Comparison of ENCODE assay signal across 8 cellular contexts in genomic region chr9:136996361-136997281, GRCh38. TPM values are rescaled to one million over a fixed set of nuclear protein-coding genes. Genes with fewer than 3 reads are reported as not detected.
DNase-seq lines count a peak whose midpoint lies in the region; ATAC-seq, FAIRE-seq and TF ChIP-seq lines count a peak whose summit lies in the region.
"Had no signal": no experiment of that assay in that cellular context is flagged by ENCODE, and none has a peak within 500 bp of the region (broad histone marks: within the 10 kb centered on the region; RNA-seq: fewer than 3 reads in every experiment).

A gene with protein sequence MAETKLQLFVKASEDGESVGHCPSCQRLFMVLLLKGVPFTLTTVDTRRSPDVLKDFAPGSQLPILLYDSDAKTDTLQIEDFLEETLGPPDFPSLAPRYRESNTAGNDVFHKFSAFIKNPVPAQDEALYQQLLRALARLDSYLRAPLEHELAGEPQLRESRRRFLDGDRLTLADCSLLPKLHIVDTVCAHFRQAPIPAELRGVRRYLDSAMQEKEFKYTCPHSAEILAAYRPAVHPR (minus strand): TSS chr9:136996568. CDS start chr9:136996543, 25 bp downstream.

- ATAC-seq in K562 (peak; percentile 59), gastrocnemius medialis (no peak), GM19397 (IDR thresholded peaks at IDR 0.05; ENCODE audit: unreplicated experiment) (no peak)
- ATAC-seq in naive thymus-derived CD4-positive, alpha-beta T cell = no peak

- H3K27ac ChIP-seq in RWPE1 = peak within 1 kb of the TSS; percentile 93
- peak within 1 kb of the TSS; percentile 34; the same call in 1 of the 3 replicates for H3K27ac ChIP-seq in K562 (ENCODE audit: extremely low read depth, low read depth, low read length)
- H3K27ac ChIP-seq in naive thymus-derived CD4-positive, alpha-beta T cell (ENCODE audit: low read depth, low read length) = no peak within 1 kb of the TSS
- no peak within 1 kb of the TSS for H3K27ac ChIP-seq in gastrocnemius medialis
- H3K27ac ChIP-seq: SJSA1 had no signal

- H3K9me3 Mint-ChIP-seq in naive thymus-derived CD4-positive, alpha-beta T cell = no peaks in the 10 kb centered on the region

- DNase-seq in H54 (ENCODE audit: insufficient read length, low spot score) (peak; percentile 99), RWPE1 (ENCODE audit: low spot score) (peak; percentile 80), K562 (ENCODE audit: extremely low read depth in 1 of 4, low spot score in 3 of 4) (peak; percentile 71 to 80 (median 79)), GM10266 (ENCODE audit: extremely low spot score) (no peak), gastrocnemius medialis (no peak)
- DNase-seq in naive thymus-derived CD4-positive, alpha-beta T cell = peak in 5 of 9 donors; percentile 29 to 41 (median 36)

- in situ Hi-C loops in K562 (cut with MboI) (no loop called here), gastrocnemius medialis (cut with MboI; ENCODE audit: low sequenced_read_pairs in 4 of 4) (no loop called here)

- CTCF ChIA-PET in RWPE1 (lab: Yijun Ruan, JAX) (interaction anchor here (0.6 to 2.0 kb wide), 7 partner anchors 22 to 71 kb away, joined by 3 to 9 read pairs (median 3); partner anchors contain the start of gene ABCA2), K562 (lab: Yijun Ruan, JAX; ENCODE audit: low intra/inter-chr PET ratio) (no interaction called here)
- CTCF ChIA-PET in naive thymus-derived CD4-positive, alpha-beta T cell (lab: Charles Lee) = interaction anchor here (0.7 to 1.3 kb wide), 3 partner anchors 32 to 227 kb away, joined by 3 read pairs; no protein-coding TSS in a partner anchor

- 4% methylated on average over 31 of the region's 34 CpGs for WGBS in K562 (ENCODE audit: insufficient coverage, low coverage, missing lambda C conversion rate)

- no peak for TF ChIP-seq CTCF in RWPE1 (conservative IDR thresholded peaks at IDR 0.05; ENCODE audit: low read depth)
- no peak for TF ChIP-seq CTCF in K562 (IDR thresholded peaks at IDR 0.05 in 2 of 3, conservative IDR thresholded peaks at IDR 0.05 in 1 of 3; ENCODE audit: insufficient read depth in 2 of 3, low read depth in 1 of 3, low read length in 3 of 3)
- TF ChIP-seq CTCF in GM10266 (IDR thresholded peaks at IDR 0.05; ENCODE audit: control insufficient read depth, insufficient read depth, low read depth, missing control alignments) = no peak
- TF ChIP-seq CTCF in gastrocnemius medialis (IDR thresholded peaks at IDR 0.05 in 4 of 5, conservative IDR thresholded peaks at IDR 0.05 in 1 of 5) = no peak

- H3K27me3 Mint-ChIP-seq in naive thymus-derived CD4-positive, alpha-beta T cell = peaks cover 0 to 9% (median 5%) of the 10 kb centered on the region in 5 donors

- H3K9me3 ChIP-seq in K562 (replicated peaks; ENCODE audit: control insufficient read depth, insufficient read depth, low read depth, low read length) (no peaks in the 10 kb centered on the region; the same call in 1 of the 2 replicates), gastrocnemius medialis (no peaks in the 10 kb centered on the region)
- H3K9me3 ChIP-seq in naive thymus-derived CD4-positive, alpha-beta T cell (ENCODE audit: control insufficient read depth in 2 of 3, low read length in 3 of 3) = no peaks in the 10 kb centered on the region

- peak within 1 kb of the TSS; percentile 27 to 88; a peak in 3 of 4 replicates for H3K9ac ChIP-seq in K562 (ENCODE audit: insufficient read depth in 1 of 2, low read depth in 2 of 2, low read length in 2 of 2)

- no peak for TF ChIP-seq RAD21 in K562 (CRISPR knock-in tag; conservative IDR thresholded peaks at IDR 0.05 in 1 of 2, IDR thresholded peaks at IDR 0.05 in 1 of 2)

- H3K4me1 Mint-ChIP-seq in naive thymus-derived CD4-positive, alpha-beta T cell = peaks cover 7 to 44% (median 18%) of the 10 kb centered on the region in 7 donors

- intact Hi-C loops in K562 (cut with micrococcal nuclease) (no loop called here), gastrocnemius medialis (cut with DNase I; ENCODE audit: low total_unique reads) (no loop called here)
- intact Hi-C loops in naive thymus-derived CD4-positive, alpha-beta T cell (cut with micrococcal nuclease) = no loop called here

- no peak for TF ChIP-seq EP300 in K562 (IDR thresholded peaks at IDR 0.05; ENCODE audit: low read length)

- peaks cover 0 to 7% (median 0%) of the 10 kb centered on the region in 5 donors for H3K36me3 Mint-ChIP-seq in naive thymus-derived CD4-positive, alpha-beta T cell

- peak within 1 kb of the TSS; percentile 64 for H3K4me2 ChIP-seq in K562 (ENCODE audit: insufficient read depth, low read length)

- peak within 1 kb of the TSS in 9 of 10 donors; percentile 32 to 75 (median 57) for H3K4me3 Mint-ChIP-seq in naive thymus-derived CD4-positive, alpha-beta T cell

- BruUV-seq in K562 (replicated peaks; lab: Mats Ljungman, UMichigan) = no TSS peak

- no peaks in the 10 kb centered on the region for H4K20me1 ChIP-seq in K562 (replicated peaks; ENCODE audit: control insufficient read depth, insufficient read depth, low read length)

- peaks cover 18% of the 10 kb centered on the region for H3K79me2 ChIP-seq in K562 (ENCODE audit: control insufficient read depth, insufficient read depth, low read length)

- H3K4me1 ChIP-seq in K562 (replicated peaks in 1 of 2; ENCODE audit: control insufficient read depth in 2 of 2, insufficient read depth in 2 of 2, low read length in 2 of 2) (peaks cover 27 to 66% of the 10 kb centered on the region in 2 experiments; a peak in 4 of 5 replicates), gastrocnemius medialis (peaks cover 6 to 12% of the 10 kb centered on the region in 2 donors)
- peaks cover 17 to 57% of the 10 kb centered on the region in 2 donors for H3K4me1 ChIP-seq in naive thymus-derived CD4-positive, alpha-beta T cell (ENCODE audit: control insufficient read depth in 2 of 2, insufficient read depth in 2 of 2, low read length in 2 of 2)

- H3K4me3 ChIP-seq in K562 (peak within 1 kb of the TSS; percentile 26), gastrocnemius medialis (no peak within 1 kb of the TSS)
- peak within 1 kb of the TSS; percentile 35 for H3K4me3 ChIP-seq in naive thymus-derived CD4-positive, alpha-beta T cell (ENCODE audit: low read length)
- H3K4me3 ChIP-seq: SJSA1 had no signal

- peak; percentile 69 for TF ChIP-seq POLR2A in H54 (IDR thresholded peaks at IDR 0.05; ENCODE audit: low read depth, low read length)
- peak; percentile 40; the same call in 1 of the 2 replicates for TF ChIP-seq POLR2A in K562 (conservative IDR thresholded peaks at IDR 0.05)
- TF ChIP-seq POLR2A in gastrocnemius medialis (IDR thresholded peaks at IDR 0.05) = no peak

- FAIRE-seq in H54 (lab: Jason Lieb, UNC) = no peak
- FAIRE-seq in K562 (lab: Jason Lieb, UNC) = peak; percentile 51

- H3K36me3 ChIP-seq in K562 (ENCODE audit: control insufficient read depth, insufficient read depth, low read length) (peaks cover 22% of the 10 kb centered on the region; the same call in 1 of the 3 replicates), gastrocnemius medialis (peaks cover 0 to 7% of the 10 kb centered on the region in 2 donors)
- peaks cover 0 to 9% (median 0%) of the 10 kb centered on the region in 3 experiments for H3K36me3 ChIP-seq in naive thymus-derived CD4-positive, alpha-beta T cell (ENCODE audit: control insufficient read depth in 2 of 3, insufficient read depth in 3 of 3, low read length in 3 of 3)
- H3K36me3 ChIP-seq: SJSA1 had no signal

- H3K27ac Mint-ChIP-seq in naive thymus-derived CD4-positive, alpha-beta T cell = peak within 1 kb of the TSS in 3 of 9 donors; percentile 17 to 80 (median 62)

- H3K27me3 ChIP-seq in K562 (ENCODE audit: control insufficient read depth in 2 of 2, insufficient read depth in 2 of 2, low read length in 2 of 2) (no peaks in the 10 kb centered on the region), gastrocnemius medialis (peaks cover 14 to 19% (median 18%) of the 10 kb centered on the region in 3 donors)
- H3K27me3 ChIP-seq in naive thymus-derived CD4-positive, alpha-beta T cell (ENCODE audit: control insufficient read depth in 2 of 2, insufficient read depth in 2 of 2, low read length in 2 of 2) = no peaks in the 10 kb centered on the region
- H3K27me3 ChIP-seq: SJSA1 had no signal

- no peaks in the 10 kb centered on the region for H3K9me1 ChIP-seq in K562 (ENCODE audit: control insufficient read depth, insufficient read depth, low read length)

- H2AFZ ChIP-seq in K562 (ENCODE audit: low read depth, low read length) = peak within 1 kb of the TSS; percentile 52; the same call in 1 of the 2 replicates

- POLR2A ChIA-PET in RWPE1 (lab: Yijun Ruan, JAX; ENCODE audit: low non-redundant PET) = interaction anchor here (0.6 to 1.3 kb wide), 2 partner anchors 18 to 86 kb away, joined by 3 read pairs; no protein-coding TSS in a partner anchor
- POLR2A ChIA-PET in K562 (lab: Yijun Ruan, JAX) = interaction anchor here (0.6 to 1.3 kb wide), 7 partner anchors 8 to 600 kb away, joined by 3 to 4 read pairs (median 3); no protein-coding TSS in a partner anchor
- POLR2A ChIA-PET in naive thymus-derived CD4-positive, alpha-beta T cell (lab: Charles Lee) = interaction anchor here (0.6 kb wide), 1 partner anchor 200 kb away, joined by 3 read pairs; no protein-coding TSS in a partner anchor

TF ChIP-seq in K562, 482 proteins besides CTCF, POLR2A, EP300 and RAD21 (continues in another document):
- TF ChIP-seq SAFB (IDR thresholded peaks at IDR 0.05; ENCODE audit: borderline replicate concordance, low read depth, low read length) (peak; percentile 51; the same call in 1 of the 2 replicates), MYNN (IDR thresholded peaks at IDR 0.05) (peak; percentile 42; the same call in 1 of the 2 replicates), MYNN (CRISPR knock-in tag; IDR thresholded peaks at IDR 0.05) (no peak)

RNA-seq across cellular contexts. Expression of the gene that starts here (rescaled TPM):
- total RNA-seq in K562 (2011; cell fraction: chromatin; rRNA removed; ENCODE audit: low replicate concordance) = not detected in 2 replicates
- total RNA-seq in K562 (2011; cell fraction: nucleolus; rRNA removed) = not detected in 2 replicates
- total RNA-seq in K562 (2011; cell fraction: nucleoplasm; rRNA removed) = not detected in 2 replicates
- total RNA-seq in K562 (2014; rRNA removed) = not detected in 2 replicates
- not detected in 2 replicates for total RNA-seq in K562 (2014; rRNA removed; fragmentation: Illumina TruSeq; extraction: Trizol)
- total RNA-seq in K562 (2015; rRNA removed; fragmentation: Illumina TruSeq; extraction: Trizol) = not detected in 2 replicates
- 0.18 and 0.29 TPM in 2 replicates for total RNA-seq in K562 (2021)
- 0.07 TPM in 1 of 2 replicates, not detected in the other for polyA plus RNA-seq in K562 (2011; rRNA removed)
- 0.22 and 1.1 TPM in 2 replicates for polyA plus RNA-seq in K562 (2011; cell fraction: cytosol; rRNA removed)
- polyA plus RNA-seq in K562 (2011; cell fraction: nucleus; rRNA removed) = 0.34 and 0.65 TPM in 2 replicates
- polyA plus RNA-seq in K562 (2012) = 0.58 and 0.59 TPM in 2 replicates
- not detected in 2 replicates for polyA plus RNA-seq in K562 (2014; fragmentation: Illumina TruSeq; extraction: Trizol)
- not detected for polyA plus RNA-seq in K562 (2014; fragmentation: Nextera tagmentation; extraction: Ambion mirVana)
- 0.27 TPM in 1 of 2 replicates, not detected in the other for polyA plus RNA-seq in K562 (2014; rRNA removed)
- not detected in 2 replicates for polyA minus RNA-seq in K562 (2011; rRNA and poly(A)+ RNA removed)
- not detected in 2 replicates for polyA minus RNA-seq in K562 (2011; cell fraction: cytosol; rRNA and poly(A)+ RNA removed)
- 0.27 and 0.44 TPM in 2 replicates for polyA minus RNA-seq in K562 (2011; cell fraction: nucleus; rRNA and poly(A)+ RNA removed)
- 10 to 100 TPM in 1 of 5 experiments, 1 to 10 TPM in 1, under 1 TPM in 2, not detected in 1; 0.46 to 13.0 (median 1.4) TPM for total RNA-seq in naive thymus-derived CD4-positive, alpha-beta T cell
- polyA plus RNA-seq in naive thymus-derived CD4-positive, alpha-beta T cell = under 1 TPM; 0.31 to 0.77 TPM
- total RNA-seq in gastrocnemius medialis = under 1 TPM in 1 of 4 donors, not detected in 3; 0.36 TPM

Comparison
In these comparisons a context has a peak if more than half of its experiments do, and no peak if none do; other contexts are left out.
1. DNase-seq: peak in H54 (single experiment), RWPE1 (single experiment), K562 (4 of 4) and naive thymus-derived CD4-positive, alpha-beta T cell (5 of 9); none in GM10266 (single experiment) and gastrocnemius medialis (0 of 2).
2. POLR2A ChIP-seq: peak in H54 (single experiment) and K562 (single experiment); none in gastrocnemius medialis (0 of 2).
3. H3K27ac ChIP-seq: peak in RWPE1 (single experiment) and K562 (single experiment); none in naive thymus-derived CD4-positive, alpha-beta T cell (single experiment) and gastrocnemius medialis (0 of 4).
4. H3K4me3 ChIP-seq: peak in K562 (single experiment) and naive thymus-derived CD4-positive, alpha-beta T cell (single experiment); none in gastrocnemius medialis (0 of 4).